ENCODE assay signal across 28 cellular contexts in the genomic region with DNA sequence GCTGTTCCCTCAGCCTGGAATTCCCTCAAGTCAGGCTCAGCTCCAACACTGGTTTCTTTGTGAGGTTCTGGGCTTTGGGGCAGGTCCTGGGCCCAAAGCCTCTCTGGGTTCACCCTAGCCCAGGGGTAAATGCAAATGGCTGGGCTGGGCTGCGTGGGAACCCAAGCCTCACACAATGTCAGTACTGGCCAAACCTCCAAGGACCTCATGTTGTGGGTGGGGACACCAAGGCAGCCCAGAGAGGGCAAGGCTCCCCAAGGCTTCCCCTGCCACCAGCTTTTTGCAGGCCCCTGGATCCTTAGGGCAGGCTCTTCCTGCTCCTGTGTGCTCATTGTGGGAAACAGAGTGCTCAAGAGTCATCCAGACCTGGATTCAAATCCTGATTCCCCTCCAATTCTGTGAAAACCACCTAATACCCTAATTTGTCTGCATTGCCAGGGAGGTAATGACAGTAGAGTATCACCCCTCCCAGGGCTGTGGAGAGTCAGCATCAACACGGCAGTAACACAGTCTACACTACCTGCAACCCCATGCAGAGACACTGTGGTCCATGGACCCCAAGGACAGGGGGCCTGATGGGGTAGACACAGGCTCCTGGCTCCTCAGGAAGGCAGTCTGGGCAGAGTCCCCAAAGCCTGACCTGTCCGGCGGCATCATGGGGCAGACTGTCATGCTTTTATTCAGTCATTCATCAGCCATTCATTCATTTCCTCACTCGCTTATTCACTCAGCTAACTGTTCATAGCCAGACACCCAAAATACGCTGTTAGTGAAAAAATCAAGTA.
DNase-seq lines count a peak whose midpoint lies in the region; ATAC-seq and TF ChIP-seq lines count a peak whose summit lies in the region.
"Had no signal": no experiment of that assay in that cellular context is flagged by ENCODE, and none has a peak within 500 bp of the region (broad histone marks: within the 10 kb centered on the region; RNA-seq: fewer than 3 reads in every experiment).

No MANE protein-coding gene starts in this region.

- H3K27ac Mint-ChIP-seq in CD14-positive monocyte, result no peak overlapping the region
- H3K27ac Mint-ChIP-seq: activated CD4-positive, alpha-beta T cell treated with anti-CD3 and anti-CD28 coated beads, Interleukin-2, amount 10 ng/mL, durations not matched to agents 7 days and 5 days; activated naive CD4-positive, alpha-beta T cell treated with anti-CD3 and anti-CD28 coated beads, Interleukin-2, amount 50 U/mL, for 72 hours; T-helper 2 cell treated with Interferon-gamma antibody and Interleukin-4, amounts not matched to agents 5 μg/mL and 100 μg/mL, for 36 hours had no signal

- H3K36me3 Mint-ChIP-seq in CD14-positive monocyte, result no peaks in the 10 kb centered on the region
- H3K36me3 Mint-ChIP-seq: activated naive CD4-positive, alpha-beta T cell treated with anti-CD3 and anti-CD28 coated beads, Interleukin-2, amount 50 U/mL, for 72 hours had no signal

- H3K4me1 Mint-ChIP-seq in CD14-positive monocyte, result no peaks in the 10 kb centered on the region
- H3K4me1 Mint-ChIP-seq: activated CD4-positive, alpha-beta T cell treated with anti-CD3 and anti-CD28 coated beads, Interleukin-2, amount 10 ng/mL, durations not matched to agents 7 days and 5 days had no signal

- H3K27me3 Mint-ChIP-seq in CD14-positive monocyte (ENCODE audit: low read depth in 3 of 3), result peaks cover 0 to 8% (median 0%) of the 10 kb centered on the region in 3 donors
- H3K27me3 Mint-ChIP-seq: activated CD4-positive, alpha-beta T cell treated with anti-CD3 and anti-CD28 coated beads, Interleukin-2, amount 10 ng/mL, durations not matched to agents 7 days and 5 days had no signal

- no peak overlapping the region for H3K4me3 Mint-ChIP-seq in CD14-positive monocyte
- H3K4me3 Mint-ChIP-seq: activated CD4-positive, alpha-beta T cell treated with anti-CD3 and anti-CD28 coated beads, Interleukin-2, amount 10 ng/mL, durations not matched to agents 7 days and 5 days; effector memory CD8-positive, alpha-beta T cell; T-helper 2 cell treated with Interferon-gamma antibody and Interleukin-4, amounts not matched to agents 5 μg/mL and 100 μg/mL, for 36 hours had no signal

- TF ChIP-seq CTCF in BE2C (IDR thresholded peaks at IDR 0.05; ENCODE audit: low read depth, low read length) (no peak), CD14-positive monocyte (IDR thresholded peaks at IDR 0.05) (no peak)

- intact Hi-C loops in CD14-positive monocyte (cut with micrococcal nuclease) (no loop called here), left ventricle myocardium superior (cut with micrococcal nuclease) (no loop called here), posterior vena cava (cut with DNase I) (no loop called here)

- no peaks in the 10 kb centered on the region for H3K27me3 ChIP-seq in BE2C
- H3K27me3 ChIP-seq: ascending aorta, cardiac muscle cell, tibial nerve had no signal

- no peak overlapping the region for H3K4me3 ChIP-seq in BE2C (ENCODE audit: low read depth, low read length)
- H3K4me3 ChIP-seq: ascending aorta, cardiac muscle cell, skin epidermis, stomach, tibial nerve had no signal

- ATAC-seq in left ventricle myocardium superior (no peak), GM18519 (IDR thresholded peaks at IDR 0.05; ENCODE audit: low FRiP score, unreplicated experiment) (no peak), HG03159 (IDR thresholded peaks at IDR 0.05; ENCODE audit: unreplicated experiment) (no peak)
- ATAC-seq: activated naive CD4-positive, alpha-beta T cell treated with anti-CD3 and anti-CD28 coated beads, Interleukin-2, amount 50 U/mL, for 72 hours; effector memory CD8-positive, alpha-beta T cell had no signal

- no peaks in the 10 kb centered on the region for H3K9me3 Mint-ChIP-seq in CD14-positive monocyte
- H3K9me3 Mint-ChIP-seq: activated CD4-positive, alpha-beta T cell treated with anti-CD3 and anti-CD28 coated beads, Interleukin-2, amount 10 ng/mL, durations not matched to agents 7 days and 5 days; activated naive CD4-positive, alpha-beta T cell treated with anti-CD3 and anti-CD28 coated beads, Interleukin-2, amount 50 U/mL, for 72 hours; effector memory CD8-positive, alpha-beta T cell; T-helper 2 cell treated with Interferon-gamma antibody and Interleukin-4, amounts not matched to agents 5 μg/mL and 100 μg/mL, for 36 hours had no signal

- no peaks in the 10 kb centered on the region for H3K9me3 ChIP-seq in BE2C
- H3K9me3 ChIP-seq: ascending aorta, stomach, tibial nerve had no signal

- no peaks in the 10 kb centered on the region for H3K36me3 ChIP-seq in BE2C
- H3K36me3 ChIP-seq: ascending aorta, cardiac muscle cell, stomach, tibial nerve had no signal

- no peaks in the 10 kb centered on the region for H3K4me1 ChIP-seq in BE2C
- H3K4me1 ChIP-seq: ascending aorta had no signal

- DNase-seq in BE2C (peak; percentile 0), CD14-positive monocyte (ENCODE audit: low spot score) (peak; percentile 10), left ventricle myocardium superior (peak; percentile 1), posterior vena cava (ENCODE audit: low spot score) (peak; percentile 75), GM03348 (ENCODE audit: low spot score) (no peak)
- DNase-seq: activated CD4-positive, alpha-beta T cell treated with anti-CD3 and anti-CD28 coated beads, Interleukin-2, amount 10 ng/mL, durations not matched to agents 7 days and 5 days; activated T-cell treated with anti-CD3 and anti-CD28 coated beads, Interleukin-2, amount 50 U/mL, for 48 hours; Calu3; cortex of kidney; DMS79 treated with DMSO at 0.1 percent for 48 hours; effector memory CD8-positive, alpha-beta T cell; erythroblast; GF-D8; HCEC 1CT; NCI-H1436 treated with DMSO at 0.1 percent for 48 hours; NCI-H446; nucleus accumbens; stimulated activated CD4-positive, alpha-beta T cell treated with anti-CD3 and anti-CD28 coated beads, Interleukin-1b, Interleukin-23, amount 100 ng/mL, for 48 hours; stimulated activated CD8-positive, alpha-beta memory T cell treated with anti-CD3 and anti-CD28 coated beads, Interleukin-4, amount 100 ng/mL, for 48 hours; stomach had no signal
